ENCODE assay signal across 1 cellular context in the genomic region with DNA sequence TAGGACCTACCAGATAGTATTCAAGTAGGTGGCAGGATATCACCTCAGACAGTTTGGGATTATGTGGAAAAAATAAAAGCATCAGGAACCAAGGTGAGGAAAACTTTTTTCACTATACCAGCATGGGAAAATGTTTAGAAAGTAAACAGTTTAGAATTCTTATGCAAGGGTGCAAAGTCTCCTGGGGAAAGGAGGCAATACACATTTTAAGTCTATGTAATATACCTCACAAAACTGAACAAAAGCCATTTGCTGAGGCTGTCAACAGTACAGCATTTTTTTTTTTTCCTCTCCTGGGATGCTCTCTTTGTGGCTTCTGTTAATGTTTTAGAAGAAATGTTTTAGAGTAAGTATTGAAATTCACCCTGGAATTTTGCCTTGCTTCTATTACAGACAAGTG.
TF ChIP-seq lines count a peak whose summit lies in the region.

No MANE protein-coding gene starts in this region.

TF ChIP-seq in HepG2, 621 proteins besides CTCF, POLR2A, EP300 and RAD21 (continued from another document):
- TF ChIP-seq, protein P1, sequence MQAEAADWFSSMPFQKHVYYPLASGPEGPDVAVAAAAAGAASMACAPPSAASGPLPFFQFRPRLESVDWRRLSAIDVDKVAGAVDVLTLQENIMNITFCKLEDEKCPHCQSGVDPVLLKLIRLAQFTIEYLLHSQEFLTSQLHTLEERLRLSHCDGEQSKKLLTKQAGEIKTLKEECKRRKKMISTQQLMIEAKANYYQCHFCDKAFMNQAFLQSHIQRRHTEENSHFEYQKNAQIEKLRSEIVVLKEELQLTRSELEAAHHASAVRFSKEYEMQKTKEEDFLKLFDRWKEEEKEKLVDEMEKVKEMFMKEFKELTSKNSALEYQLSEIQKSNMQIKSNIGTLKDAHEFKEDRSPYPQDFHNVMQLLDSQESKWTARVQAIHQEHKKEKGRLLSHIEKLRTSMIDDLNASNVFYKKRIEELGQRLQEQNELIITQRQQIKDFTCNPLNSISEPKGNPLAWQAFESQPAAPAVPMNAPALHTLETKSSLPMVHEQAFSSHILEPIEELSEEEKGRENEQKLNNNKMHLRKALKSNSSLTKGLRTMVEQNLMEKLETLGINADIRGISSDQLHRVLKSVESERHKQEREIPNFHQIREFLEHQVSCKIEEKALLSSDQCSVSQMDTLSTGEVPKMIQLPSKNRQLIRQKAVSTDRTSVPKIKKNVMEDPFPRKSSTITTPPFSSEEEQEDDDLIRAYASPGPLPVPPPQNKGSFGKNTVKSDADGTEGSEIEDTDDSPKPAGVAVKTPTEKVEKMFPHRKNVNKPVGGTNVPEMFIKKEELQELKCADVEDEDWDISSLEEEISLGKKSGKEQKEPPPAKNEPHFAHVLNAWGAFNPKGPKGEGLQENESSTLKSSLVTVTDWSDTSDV (CRISPR knock-in tag; IDR thresholded peaks at IDR 0.05) = no peak
- TF ChIP-seq NR3C1 (CRISPR knock-in tag; IDR thresholded peaks at IDR 0.05) (no peak), RFXANK (CRISPR knock-in tag; IDR thresholded peaks at IDR 0.05) (no peak), NFE2 (CRISPR knock-in tag; IDR thresholded peaks at IDR 0.05) (no peak), U2AF2 (IDR thresholded peaks at IDR 0.05; ENCODE audit: low read depth, low read length) (no peak), AKAP8 (CRISPR knock-in tag; IDR thresholded peaks at IDR 0.05) (no peak), HDAC2 (CRISPR knock-in tag; IDR thresholded peaks at IDR 0.05) (no peak), KMT2B (CRISPR knock-in tag; IDR thresholded peaks at IDR 0.05) (0 out of 2 replicates have a peak, but pooled peaks have one; percentile 21), ZNF781 (CRISPR knock-in tag; IDR thresholded peaks at IDR 0.05; ENCODE audit: borderline replicate concordance, not compliant biosample characterization) (no peak), ZNF383 (CRISPR knock-in tag; IDR thresholded peaks at IDR 0.05; ENCODE audit: borderline replicate concordance) (no peak), HDAC1 (CRISPR knock-in tag; IDR thresholded peaks at IDR 0.05) (peak; percentile 17; the same call in 1 of the 2 replicates), KLF15 (CRISPR knock-in tag; IDR thresholded peaks at IDR 0.05; ENCODE audit: borderline replicate concordance) (no peak), ZNF619 (CRISPR knock-in tag; IDR thresholded peaks at IDR 0.05) (no peak), ZNF451 (CRISPR knock-in tag; IDR thresholded peaks at IDR 0.05) (no peak), PITX1 (CRISPR knock-in tag; IDR thresholded peaks at IDR 0.05) (no peak), SCMH1 (CRISPR knock-in tag; IDR thresholded peaks at IDR 0.05; ENCODE audit: borderline replicate concordance) (no peak), SNAPC2 (CRISPR knock-in tag; IDR thresholded peaks at IDR 0.05) (no peak), BCL6 (CRISPR knock-in tag; IDR thresholded peaks at IDR 0.05) (peak; percentile 72), ZNF7 (CRISPR knock-in tag; IDR thresholded peaks at IDR 0.05) (no peak), ZNF746 (CRISPR knock-in tag; IDR thresholded peaks at IDR 0.05) (no peak), NR2C2 (CRISPR knock-in tag; IDR thresholded peaks at IDR 0.05; ENCODE audit: borderline replicate concordance) (no peak)
- TF ChIP-seq, protein P2, sequence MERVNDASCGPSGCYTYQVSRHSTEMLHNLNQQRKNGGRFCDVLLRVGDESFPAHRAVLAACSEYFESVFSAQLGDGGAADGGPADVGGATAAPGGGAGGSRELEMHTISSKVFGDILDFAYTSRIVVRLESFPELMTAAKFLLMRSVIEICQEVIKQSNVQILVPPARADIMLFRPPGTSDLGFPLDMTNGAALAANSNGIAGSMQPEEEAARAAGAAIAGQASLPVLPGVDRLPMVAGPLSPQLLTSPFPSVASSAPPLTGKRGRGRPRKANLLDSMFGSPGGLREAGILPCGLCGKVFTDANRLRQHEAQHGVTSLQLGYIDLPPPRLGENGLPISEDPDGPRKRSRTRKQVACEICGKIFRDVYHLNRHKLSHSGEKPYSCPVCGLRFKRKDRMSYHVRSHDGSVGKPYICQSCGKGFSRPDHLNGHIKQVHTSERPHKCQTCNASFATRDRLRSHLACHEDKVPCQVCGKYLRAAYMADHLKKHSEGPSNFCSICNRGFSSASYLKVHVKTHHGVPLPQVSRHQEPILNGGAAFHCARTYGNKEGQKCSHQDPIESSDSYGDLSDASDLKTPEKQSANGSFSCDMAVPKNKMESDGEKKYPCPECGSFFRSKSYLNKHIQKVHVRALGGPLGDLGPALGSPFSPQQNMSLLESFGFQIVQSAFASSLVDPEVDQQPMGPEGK (CRISPR knock-in tag; IDR thresholded peaks at IDR 0.05) = no peak
- TF ChIP-seq, protein P3, sequence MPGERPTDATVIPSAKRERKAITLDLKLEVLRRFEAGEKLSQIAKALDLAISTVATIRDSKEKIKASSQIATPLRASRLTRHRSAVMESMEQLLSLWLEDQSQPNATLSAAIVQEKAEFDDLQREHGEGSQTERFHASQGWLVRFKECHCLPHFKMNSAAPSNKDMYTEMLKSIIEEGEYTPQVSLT (CRISPR knock-in tag; IDR thresholded peaks at IDR 0.05; ENCODE audit: borderline replicate concordance, low read depth) = no peak
- TF ChIP-seq, protein P4, sequence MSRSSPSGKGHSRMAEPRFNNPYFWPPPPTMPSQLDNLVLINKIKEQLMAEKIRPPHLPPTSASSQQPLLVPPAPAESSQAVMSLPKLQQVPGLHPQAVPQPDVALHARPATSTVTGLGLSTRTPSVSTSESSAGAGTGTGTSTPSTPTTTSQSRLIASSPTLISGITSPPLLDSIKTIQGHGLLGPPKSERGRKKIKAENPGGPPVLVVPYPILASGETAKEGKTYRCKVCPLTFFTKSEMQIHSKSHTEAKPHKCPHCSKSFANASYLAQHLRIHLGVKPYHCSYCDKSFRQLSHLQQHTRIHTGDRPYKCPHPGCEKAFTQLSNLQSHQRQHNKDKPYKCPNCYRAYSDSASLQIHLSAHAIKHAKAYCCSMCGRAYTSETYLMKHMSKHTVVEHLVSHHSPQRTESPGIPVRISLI (CRISPR knock-in tag; IDR thresholded peaks at IDR 0.05; ENCODE audit: borderline replicate concordance) = peak; percentile 94
- TF ChIP-seq, protein P5, sequence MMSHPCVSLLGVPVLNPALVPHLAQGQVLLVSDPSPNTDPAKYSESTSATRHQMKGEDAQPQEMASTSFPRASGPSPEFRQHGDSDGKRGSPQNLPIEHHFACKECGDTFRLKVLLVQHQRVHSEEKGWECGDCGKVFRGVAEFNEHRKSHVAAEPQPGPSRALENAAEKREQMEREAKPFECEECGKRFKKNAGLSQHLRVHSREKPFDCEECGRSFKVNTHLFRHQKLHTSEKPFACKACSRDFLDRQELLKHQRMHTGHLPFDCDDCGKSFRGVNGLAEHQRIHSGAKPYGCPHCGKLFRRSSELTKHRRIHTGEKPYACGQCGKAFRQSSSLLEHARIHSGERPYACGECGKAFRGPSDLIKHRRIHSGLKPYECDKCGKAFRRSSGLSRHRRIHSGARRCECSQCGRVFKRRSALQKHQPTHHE (CRISPR knock-in tag; IDR thresholded peaks at IDR 0.05; ENCODE audit: borderline replicate concordance) = no peak
- TF ChIP-seq, protein P6, sequence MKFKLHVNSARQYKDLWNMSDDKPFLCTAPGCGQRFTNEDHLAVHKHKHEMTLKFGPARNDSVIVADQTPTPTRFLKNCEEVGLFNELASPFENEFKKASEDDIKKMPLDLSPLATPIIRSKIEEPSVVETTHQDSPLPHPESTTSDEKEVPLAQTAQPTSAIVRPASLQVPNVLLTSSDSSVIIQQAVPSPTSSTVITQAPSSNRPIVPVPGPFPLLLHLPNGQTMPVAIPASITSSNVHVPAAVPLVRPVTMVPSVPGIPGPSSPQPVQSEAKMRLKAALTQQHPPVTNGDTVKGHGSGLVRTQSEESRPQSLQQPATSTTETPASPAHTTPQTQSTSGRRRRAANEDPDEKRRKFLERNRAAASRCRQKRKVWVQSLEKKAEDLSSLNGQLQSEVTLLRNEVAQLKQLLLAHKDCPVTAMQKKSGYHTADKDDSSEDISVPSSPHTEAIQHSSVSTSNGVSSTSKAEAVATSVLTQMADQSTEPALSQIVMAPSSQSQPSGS (CRISPR knock-in tag; IDR thresholded peaks at IDR 0.05) = no peak
- TF ChIP-seq, protein P7, sequence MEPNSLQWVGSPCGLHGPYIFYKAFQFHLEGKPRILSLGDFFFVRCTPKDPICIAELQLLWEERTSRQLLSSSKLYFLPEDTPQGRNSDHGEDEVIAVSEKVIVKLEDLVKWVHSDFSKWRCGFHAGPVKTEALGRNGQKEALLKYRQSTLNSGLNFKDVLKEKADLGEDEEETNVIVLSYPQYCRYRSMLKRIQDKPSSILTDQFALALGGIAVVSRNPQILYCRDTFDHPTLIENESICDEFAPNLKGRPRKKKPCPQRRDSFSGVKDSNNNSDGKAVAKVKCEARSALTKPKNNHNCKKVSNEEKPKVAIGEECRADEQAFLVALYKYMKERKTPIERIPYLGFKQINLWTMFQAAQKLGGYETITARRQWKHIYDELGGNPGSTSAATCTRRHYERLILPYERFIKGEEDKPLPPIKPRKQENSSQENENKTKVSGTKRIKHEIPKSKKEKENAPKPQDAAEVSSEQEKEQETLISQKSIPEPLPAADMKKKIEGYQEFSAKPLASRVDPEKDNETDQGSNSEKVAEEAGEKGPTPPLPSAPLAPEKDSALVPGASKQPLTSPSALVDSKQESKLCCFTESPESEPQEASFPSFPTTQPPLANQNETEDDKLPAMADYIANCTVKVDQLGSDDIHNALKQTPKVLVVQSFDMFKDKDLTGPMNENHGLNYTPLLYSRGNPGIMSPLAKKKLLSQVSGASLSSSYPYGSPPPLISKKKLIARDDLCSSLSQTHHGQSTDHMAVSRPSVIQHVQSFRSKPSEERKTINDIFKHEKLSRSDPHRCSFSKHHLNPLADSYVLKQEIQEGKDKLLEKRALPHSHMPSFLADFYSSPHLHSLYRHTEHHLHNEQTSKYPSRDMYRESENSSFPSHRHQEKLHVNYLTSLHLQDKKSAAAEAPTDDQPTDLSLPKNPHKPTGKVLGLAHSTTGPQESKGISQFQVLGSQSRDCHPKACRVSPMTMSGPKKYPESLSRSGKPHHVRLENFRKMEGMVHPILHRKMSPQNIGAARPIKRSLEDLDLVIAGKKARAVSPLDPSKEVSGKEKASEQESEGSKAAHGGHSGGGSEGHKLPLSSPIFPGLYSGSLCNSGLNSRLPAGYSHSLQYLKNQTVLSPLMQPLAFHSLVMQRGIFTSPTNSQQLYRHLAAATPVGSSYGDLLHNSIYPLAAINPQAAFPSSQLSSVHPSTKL (CRISPR knock-in tag; IDR thresholded peaks at IDR 0.05) = peak; percentile 91
